Comparison of ENCODE assay signal across 9 cellular contexts in genomic region chr2:173286153-173286809, GRCh38.
DNase-seq lines count a peak whose midpoint lies in the region; ATAC-seq and TF ChIP-seq lines count a peak whose summit lies in the region.
"Had no signal": no experiment of that assay in that cellular context is flagged by ENCODE, and none has a peak within 500 bp of the region (broad histone marks: within the 10 kb centered on the region; RNA-seq: fewer than 3 reads in every experiment).

No MANE protein-coding gene starts in this region.

- H3K27me3 ChIP-seq in brain microvascular endothelial cell (replicated peaks) = no peaks in the 10 kb centered on the region

- H3K27ac ChIP-seq in brain microvascular endothelial cell (no peak overlapping the region), substantia nigra (ENCODE audit: low read depth, low read length, poor library complexity, severe bottlenecking) (no peak overlapping the region)
- H3K27ac ChIP-seq: epithelial cell of prostate had no signal

- no peak for DNase-seq in brain microvascular endothelial cell
- DNase-seq in substantia nigra (lab: John Stamatoyannopoulos, UW) = no peak
- no peak for DNase-seq in pons (ENCODE audit: low spot score)
- no peak for DNase-seq in stimulated activated CD4-positive, alpha-beta T cell treated with anti-CD3 and anti-CD28 coated beads, Interleukin-12 subunit alpha, Interleukin-12 subunit beta, amount 100 ng/mL, for 4 hours

- H3K36me3 ChIP-seq in brain microvascular endothelial cell (replicated peaks) = no peaks in the 10 kb centered on the region

- peak; percentile 13 for TF ChIP-seq CTCF in brain microvascular endothelial cell (IDR thresholded peaks at IDR 0.05; ENCODE audit: low read depth, low read length, missing control alignments)

- no peak overlapping the region for H3K4me3 ChIP-seq in brain microvascular endothelial cell (ENCODE audit: low read depth, low read length)

- in situ Hi-C loops in brain microvascular endothelial cell (cut with HindIII; ENCODE audit: low pct_ligation_motif_present, low sequenced_read_pairs) = no loop called here

- peak; percentile 88 for ATAC-seq in GM18502 (IDR thresholded peaks at IDR 0.05; ENCODE audit: poor library complexity, unreplicated experiment)
- ATAC-seq in GM21381 (IDR thresholded peaks at IDR 0.05; ENCODE audit: unreplicated experiment) = peak; percentile 68
- peak; percentile 75 for ATAC-seq in HG03460 (IDR thresholded peaks at IDR 0.05; ENCODE audit: unreplicated experiment)
- ATAC-seq in HG02763 (IDR thresholded peaks at IDR 0.05; ENCODE audit: unreplicated experiment) = no peak
